10 cellular contexts compared by ENCODE assay signal in the genomic region with DNA sequence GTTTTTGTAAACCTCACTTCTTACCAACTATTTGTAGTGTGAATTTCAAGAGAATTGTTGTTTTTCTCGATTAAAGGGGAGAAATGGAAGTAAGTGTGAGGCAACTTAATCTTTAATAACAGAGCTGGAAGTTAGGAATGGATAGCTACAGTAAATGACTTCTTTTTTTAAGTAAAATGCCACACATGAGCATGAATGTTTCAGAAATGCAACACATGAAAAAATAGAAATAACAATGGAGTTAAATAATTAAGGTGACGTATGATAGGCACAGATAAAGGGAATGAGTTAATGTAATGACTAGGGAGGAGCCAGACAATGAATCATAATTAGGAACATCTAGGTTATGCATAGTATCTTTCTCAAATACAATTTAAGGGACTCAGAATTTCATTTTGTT. TPM values are rescaled to one million over a fixed set of nuclear protein-coding genes. Genes with fewer than 3 reads are reported as not detected.
DNase-seq lines count a peak whose midpoint lies in the region; ATAC-seq, FAIRE-seq and TF ChIP-seq lines count a peak whose summit lies in the region.
"Had no signal": no experiment of that assay in that cellular context is flagged by ENCODE, and none has a peak within 500 bp of the region (broad histone marks: within the 10 kb centered on the region; RNA-seq: fewer than 3 reads in every experiment).

No MANE protein-coding gene starts in this region.

- no peaks in the 10 kb centered on the region for H3K27me3 Mint-ChIP-seq in activated T-helper 2 cell treated with anti-CD3 and anti-CD28 coated beads, Interferon-gamma antibody, Interleukin-2, Interleukin-4, amounts not matched to agents 10 μg/mL and 5 μg/mL and 100 μg/mL, durations not matched to agents 14 hours and 24 hours and 36 hours (ENCODE audit: low read depth)

- POLR2A ChIA-PET in A549 (lab: Yijun Ruan, JAX), result interaction anchor here (0.6 kb wide), 1 partner anchor 311 kb away, joined by 3 read pairs; no protein-coding TSS in a partner anchor

- TF ChIP-seq RAD21 in A549 (conservative IDR thresholded peaks at IDR 0.05 in 1 of 2, IDR thresholded peaks at IDR 0.05 in 1 of 2) (no peak), liver (IDR thresholded peaks at IDR 0.05) (no peak)

- TF ChIP-seq EP300 in A549 (IDR thresholded peaks at IDR 0.05), result no peak

- H3K4me1 ChIP-seq in A549 (peaks cover 43% of the 10 kb centered on the region), liver (ENCODE audit: control insufficient read depth in 4 of 4, insufficient read depth in 4 of 4, low read length in 3 of 4) (peaks cover 0 to 30% (median 16%) of the 10 kb centered on the region in 4 donors), mucosa of descending colon (ENCODE audit: low read depth) (peaks cover 19% of the 10 kb centered on the region)

- peak overlapping the region; percentile 67; the same call in 2 of the 3 replicates for H3K4me3 ChIP-seq in A549
- H3K4me3 ChIP-seq in liver (ENCODE audit: low read depth in 1 of 3, low read length in 3 of 3), result no peak overlapping the region
- H3K4me3 ChIP-seq in mucosa of descending colon, result no peak overlapping the region

- peak overlapping the region; percentile 86 for H3K27ac Mint-ChIP-seq in activated T-helper 2 cell treated with anti-CD3 and anti-CD28 coated beads, Interferon-gamma antibody, Interleukin-2, Interleukin-4, amounts not matched to agents 10 μg/mL and 5 μg/mL and 100 μg/mL, durations not matched to agents 14 hours and 24 hours and 36 hours

- TF ChIP-seq POLR2A in A549 (IDR thresholded peaks at IDR 0.05; ENCODE audit: low read length), result no peak

- WGBS in A549 (ENCODE audit: missing lambda C conversion rate), result 37% methylated on average over 2 of the region's 2 CpGs
- WGBS in liver, result 34% methylated on average over 2 of the region's 2 CpGs

- FAIRE-seq in A549 (lab: Jason Lieb, UNC) (no peak), GM19239 (lab: Jason Lieb, UNC) (peak; percentile 21)

- no peaks in the 10 kb centered on the region for H3K9me3 ChIP-seq in A549
- H3K9me3 ChIP-seq in liver (ENCODE audit: control insufficient read depth in 4 of 4, low read length in 3 of 4), result no peaks in the 10 kb centered on the region
- H3K9me3 ChIP-seq in mucosa of descending colon, result no peaks in the 10 kb centered on the region

- H3K4me2 ChIP-seq in A549, result peak overlapping the region; percentile 97

- DNase-seq in A549 (ENCODE audit: low read depth in 1 of 2, low spot score in 1 of 2) (no peak), GM19239 (ENCODE audit: insufficient read length, low spot score) (no peak), mucosa of descending colon (no peak)
- DNase-seq in activated T-helper 2 cell treated with anti-CD3 and anti-CD28 coated beads, Interferon-gamma antibody, Interleukin-2, Interleukin-4, amounts not matched to agents 10 μg/mL and 5 μg/mL and 100 μg/mL, durations not matched to agents 14 hours and 24 hours and 36 hours (ENCODE audit: low spot score), result no peak
- DNase-seq: foreskin melanocyte, NCI-H1436 treated with DMSO at 0.1 percent for 48 hours had no signal

- peak overlapping the region; percentile 36 to 94 for H3K9ac ChIP-seq in liver (ENCODE audit: low read depth in 1 of 2, low read length in 2 of 2)

- peaks cover 71% of the 10 kb centered on the region for H3K36me3 Mint-ChIP-seq in activated T-helper 2 cell treated with anti-CD3 and anti-CD28 coated beads, Interferon-gamma antibody, Interleukin-2, Interleukin-4, amounts not matched to agents 10 μg/mL and 5 μg/mL and 100 μg/mL, durations not matched to agents 14 hours and 24 hours and 36 hours (ENCODE audit: low read depth)

- H3K27me3 ChIP-seq in liver (ENCODE audit: control insufficient read depth in 4 of 4, insufficient read depth in 4 of 4, low read length in 3 of 4), result no peaks in the 10 kb centered on the region

- CTCF ChIA-PET in A549 (lab: Yijun Ruan, JAX), result interaction anchor here (1.2 to 1.3 kb wide), 3 partner anchors 22 to 73 kb away, joined by 3 to 4 read pairs (median 3); no protein-coding TSS in a partner anchor

- intact Hi-C loops in activated T-helper 2 cell treated with anti-CD3 and anti-CD28 coated beads, Interferon-gamma antibody, Interleukin-2, Interleukin-4, amounts not matched to agents 10 μg/mL and 5 μg/mL and 100 μg/mL, durations not matched to agents 14 hours and 24 hours and 36 hours (cut with micrococcal nuclease), result loop anchor here (5.0 kb wide), 1 partner anchor 653 kb away; a partner anchor contains a TSS
- intact Hi-C loops in mucosa of descending colon (cut with DNase I, micrococcal nuclease), result no loop called here

- H3K36me3 ChIP-seq in liver (ENCODE audit: control insufficient read depth in 4 of 4, insufficient read depth in 3 of 4, low read depth in 1 of 4, low read length in 3 of 4) (no peaks in the 10 kb centered on the region), mucosa of descending colon (ENCODE audit: low read depth) (no peaks in the 10 kb centered on the region)

- TF ChIP-seq CTCF in A549 (IDR thresholded peaks at IDR 0.05) (no peak), liver (IDR thresholded peaks at IDR 0.05; ENCODE audit: low read depth, low read length, missing input control) (no peak), mucosa of descending colon (IDR thresholded peaks at IDR 0.05) (no peak)

- H3K27ac ChIP-seq in A549 (peak overlapping the region; percentile 45 to 95; a peak in 4 of 6 replicates), liver (ENCODE audit: low read depth in 1 of 2, low read length in 2 of 2) (peak overlapping the region in 1 of 2 donors; percentile 61)

- H3K9me3 Mint-ChIP-seq in activated T-helper 2 cell treated with anti-CD3 and anti-CD28 coated beads, Interferon-gamma antibody, Interleukin-2, Interleukin-4, amounts not matched to agents 10 μg/mL and 5 μg/mL and 100 μg/mL, durations not matched to agents 14 hours and 24 hours and 36 hours, result peaks cover 4% of the 10 kb centered on the region

- ATAC-seq in A549 (no peak), GM19035 (IDR thresholded peaks at IDR 0.05; ENCODE audit: unreplicated experiment) (no peak), GM19351 (IDR thresholded peaks at IDR 0.05; ENCODE audit: unreplicated experiment) (no peak), mucosa of descending colon (no peak), HG02798 (IDR thresholded peaks at IDR 0.05; ENCODE audit: poor library complexity, unreplicated experiment) (no peak)

- H3K4me1 Mint-ChIP-seq in activated T-helper 2 cell treated with anti-CD3 and anti-CD28 coated beads, Interferon-gamma antibody, Interleukin-2, Interleukin-4, amounts not matched to agents 10 μg/mL and 5 μg/mL and 100 μg/mL, durations not matched to agents 14 hours and 24 hours and 36 hours (ENCODE audit: low read depth), result peaks cover 45% of the 10 kb centered on the region

- peak overlapping the region; percentile 88 for H3K4me3 Mint-ChIP-seq in activated T-helper 2 cell treated with anti-CD3 and anti-CD28 coated beads, Interferon-gamma antibody, Interleukin-2, Interleukin-4, amounts not matched to agents 10 μg/mL and 5 μg/mL and 100 μg/mL, durations not matched to agents 14 hours and 24 hours and 36 hours (ENCODE audit: low read depth)

TF ChIP-seq in A549, 52 proteins besides CTCF, POLR2A, EP300 and RAD21:
- TF ChIP-seq FOSL2 (IDR thresholded peaks at IDR 0.05) (no peak), FOSL2 (CRISPR knock-in tag; IDR thresholded peaks at IDR 0.05) (0 out of 2 replicates have a peak, but pooled peaks have one; percentile 5), NFE2L2 (conservative IDR thresholded peaks at IDR 0.05; ENCODE audit: low read length) (no peak)

TF ChIP-seq in liver, 16 proteins besides CTCF, POLR2A, EP300 and RAD21:
- TF ChIP-seq RXRA (IDR thresholded peaks at IDR 0.05) (no peak), EGR1 (IDR thresholded peaks at IDR 0.05; ENCODE audit: low read depth in 2 of 2) (no peak), SP1 (IDR thresholded peaks at IDR 0.05) (no peak), HNF4G (IDR thresholded peaks at IDR 0.05) (no peak), FOXA2 (IDR thresholded peaks at IDR 0.05) (no peak), YY1 (IDR thresholded peaks at IDR 0.05) (no peak)
- TF ChIP-seq, protein P1, sequence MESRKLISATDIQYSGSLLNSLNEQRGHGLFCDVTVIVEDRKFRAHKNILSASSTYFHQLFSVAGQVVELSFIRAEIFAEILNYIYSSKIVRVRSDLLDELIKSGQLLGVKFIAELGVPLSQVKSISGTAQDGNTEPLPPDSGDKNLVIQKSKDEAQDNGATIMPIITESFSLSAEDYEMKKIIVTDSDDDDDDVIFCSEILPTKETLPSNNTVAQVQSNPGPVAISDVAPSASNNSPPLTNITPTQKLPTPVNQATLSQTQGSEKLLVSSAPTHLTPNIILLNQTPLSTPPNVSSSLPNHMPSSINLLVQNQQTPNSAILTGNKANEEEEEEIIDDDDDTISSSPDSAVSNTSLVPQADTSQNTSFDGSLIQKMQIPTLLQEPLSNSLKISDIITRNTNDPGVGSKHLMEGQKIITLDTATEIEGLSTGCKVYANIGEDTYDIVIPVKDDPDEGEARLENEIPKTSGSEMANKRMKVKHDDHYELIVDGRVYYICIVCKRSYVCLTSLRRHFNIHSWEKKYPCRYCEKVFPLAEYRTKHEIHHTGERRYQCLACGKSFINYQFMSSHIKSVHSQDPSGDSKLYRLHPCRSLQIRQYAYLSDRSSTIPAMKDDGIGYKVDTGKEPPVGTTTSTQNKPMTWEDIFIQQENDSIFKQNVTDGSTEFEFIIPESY (IDR thresholded peaks at IDR 0.05), result no peak
- TF ChIP-seq, protein P2, sequence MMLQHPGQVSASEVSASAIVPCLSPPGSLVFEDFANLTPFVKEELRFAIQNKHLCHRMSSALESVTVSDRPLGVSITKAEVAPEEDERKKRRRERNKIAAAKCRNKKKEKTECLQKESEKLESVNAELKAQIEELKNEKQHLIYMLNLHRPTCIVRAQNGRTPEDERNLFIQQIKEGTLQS (IDR thresholded peaks at IDR 0.05), result no peak

RNA-seq across cellular contexts. Expression of a gene that starts 3.4 kb away (rescaled TPM):
- polyA plus RNA-seq in A549 (2011; rRNA removed), result 9.3 and 11.3 TPM in 2 replicates
- polyA plus RNA-seq in A549 (2012; cell fraction: cytosol; rRNA removed), result 1.4 and 1.8 TPM in 2 replicates
- polyA plus RNA-seq in A549 (2012; cell fraction: nucleus; rRNA removed), result 1.4 and 2.3 TPM in 2 replicates
- 2.3 to 2.8 TPM (median 2.4 TPM) in 3 replicates for polyA plus RNA-seq in A549 (2017; fragmentation: RNase III; extraction: RNeasy Plus Mini Kit Qiagen cat#74134 plus additional on column Dnase treatment)
- polyA minus RNA-seq in A549 (2011; rRNA and poly(A)+ RNA removed), result 14.0 and 15.1 TPM in 2 replicates
- total RNA-seq in activated T-helper 2 cell treated with anti-CD3 and anti-CD28 coated beads, Interferon-gamma antibody, Interleukin-2, Interleukin-4, amounts not matched to agents 10 μg/mL and 5 μg/mL and 100 μg/mL, durations not matched to agents 14 hours and 24 hours and 36 hours, result 118 and 123 TPM in 2 replicates
- total RNA-seq in liver, result 1 to 10 TPM; 6.4 to 7.0 TPM
- 1 to 10 TPM; 1.1 to 2.4 TPM for polyA plus RNA-seq in liver
- total RNA-seq in mucosa of descending colon, result 10 to 100 TPM; 17.4 to 20.5 (median 18.1) TPM
